ENCODE assay signal across 1 cellular context in genomic region chr10:124724279-124725027, GRCh38.
TF ChIP-seq lines count a peak whose summit lies in the region.

No MANE protein-coding gene starts in this region.

TF ChIP-seq in HepG2, 621 proteins besides CTCF, POLR2A, EP300 and RAD21 (continued from another document and continues in another):
- no peak for TF ChIP-seq HMGXB3 (CRISPR knock-in tag; IDR thresholded peaks at IDR 0.05; ENCODE audit: borderline replicate concordance)
- TF ChIP-seq ZZZ3 (CRISPR knock-in tag; IDR thresholded peaks at IDR 0.05; ENCODE audit: borderline replicate concordance) = no peak
- no peak for TF ChIP-seq ZNF326 (CRISPR knock-in tag; IDR thresholded peaks at IDR 0.05; ENCODE audit: borderline replicate concordance)
- no peak for TF ChIP-seq KLF12 (CRISPR knock-in tag; IDR thresholded peaks at IDR 0.05; ENCODE audit: borderline replicate concordance)
- TF ChIP-seq MAFG (CRISPR knock-in tag; IDR thresholded peaks at IDR 0.05) = no peak
- TF ChIP-seq ELF3 (CRISPR knock-in tag; IDR thresholded peaks at IDR 0.05) = peak; percentile 54; the same call in 1 of the 2 replicates
- TF ChIP-seq ZNF503 (CRISPR knock-in tag; IDR thresholded peaks at IDR 0.05) = no peak
- no peak for TF ChIP-seq MTERF4 (CRISPR knock-in tag; IDR thresholded peaks at IDR 0.05)
- no peak for TF ChIP-seq DR1 (CRISPR knock-in tag; IDR thresholded peaks at IDR 0.05)
- no peak for TF ChIP-seq GTF3A (CRISPR knock-in tag; conservative IDR thresholded peaks at IDR 0.05)
- no peak for TF ChIP-seq ELF1 (CRISPR knock-in tag; IDR thresholded peaks at IDR 0.05)
- TF ChIP-seq NFKBIZ (CRISPR knock-in tag; IDR thresholded peaks at IDR 0.05) = no peak
- no peak for TF ChIP-seq PHF5A (CRISPR knock-in tag; IDR thresholded peaks at IDR 0.05; ENCODE audit: low read depth, unreplicated experiment)
- TF ChIP-seq SUZ12 (IDR thresholded peaks at IDR 0.05; ENCODE audit: low read depth, low read length) = no peak
- peak; percentile 65; the same call in 1 of the 2 replicates for TF ChIP-seq TFDP1 (CRISPR knock-in tag; IDR thresholded peaks at IDR 0.05; ENCODE audit: borderline replicate concordance)
- TF ChIP-seq GMEB1 (CRISPR knock-in tag; IDR thresholded peaks at IDR 0.05; ENCODE audit: borderline replicate concordance) = no peak
- no peak for TF ChIP-seq XBP1 (CRISPR knock-in tag; IDR thresholded peaks at IDR 0.05)
- peak; percentile 31; the same call in 1 of the 2 replicates for TF ChIP-seq FOSL2 (CRISPR knock-in tag; IDR thresholded peaks at IDR 0.05)
- TF ChIP-seq CEBPG (CRISPR knock-in tag; IDR thresholded peaks at IDR 0.05) = no peak
- no peak for TF ChIP-seq GATA4 (IDR thresholded peaks at IDR 0.05; ENCODE audit: borderline replicate concordance, low read depth)
- TF ChIP-seq ZBTB7A (CRISPR knock-in tag; IDR thresholded peaks at IDR 0.05) = peak; percentile 47; the same call in 1 of the 2 replicates
- no peak for TF ChIP-seq ZSCAN25 (CRISPR knock-in tag; IDR thresholded peaks at IDR 0.05)
- TF ChIP-seq KLF9 (CRISPR knock-in tag; IDR thresholded peaks at IDR 0.05; ENCODE audit: low read depth) = no peak
- no peak for TF ChIP-seq ZBTB14 (CRISPR knock-in tag; IDR thresholded peaks at IDR 0.05)
- no peak for TF ChIP-seq NCOA5 (CRISPR knock-in tag; IDR thresholded peaks at IDR 0.05)
- no peak for TF ChIP-seq DBP (CRISPR knock-in tag; IDR thresholded peaks at IDR 0.05; ENCODE audit: not compliant biosample characterization)
- no peak for TF ChIP-seq MAF1 (CRISPR knock-in tag; IDR thresholded peaks at IDR 0.05; ENCODE audit: borderline replicate concordance)
- TF ChIP-seq ZBTB20 (CRISPR knock-in tag; IDR thresholded peaks at IDR 0.05; ENCODE audit: borderline replicate concordance, low read depth) = no peak
- no peak for TF ChIP-seq MTF1 (CRISPR knock-in tag; IDR thresholded peaks at IDR 0.05)
- no peak for TF ChIP-seq ZFP36 (IDR thresholded peaks at IDR 0.05; ENCODE audit: borderline replicate concordance, low read depth, low read length, partially characterized antibody)
- no peak for TF ChIP-seq U2AF2 (IDR thresholded peaks at IDR 0.05; ENCODE audit: low read depth, low read length)
- no peak for TF ChIP-seq ZSCAN9 (CRISPR knock-in tag; IDR thresholded peaks at IDR 0.05; ENCODE audit: borderline replicate concordance)
- 0 out of 2 replicates have a peak, but pooled peaks have one; percentile 22 for TF ChIP-seq KAT8 (CRISPR knock-in tag; IDR thresholded peaks at IDR 0.05)
- TF ChIP-seq SCMH1 (CRISPR knock-in tag; IDR thresholded peaks at IDR 0.05; ENCODE audit: borderline replicate concordance) = no peak
- no peak for TF ChIP-seq PCBP2 (optimal IDR thresholded peaks at IDR 0.05; ENCODE audit: low read depth, low read length, poor library complexity, severe bottlenecking)
- no peak for TF ChIP-seq POLR2AphosphoS2 (IDR thresholded peaks at IDR 0.05; ENCODE audit: low read depth, low read length)
- TF ChIP-seq NBN (conservative IDR thresholded peaks at IDR 0.05) = no peak
- TF ChIP-seq ZNF552 (CRISPR knock-in tag; IDR thresholded peaks at IDR 0.05; ENCODE audit: borderline replicate concordance) = no peak
- no peak for TF ChIP-seq TEAD2 (CRISPR knock-in tag; IDR thresholded peaks at IDR 0.05)
- no peak for TF ChIP-seq ZBTB44 (CRISPR knock-in tag; IDR thresholded peaks at IDR 0.05)
- TF ChIP-seq MED13 (CRISPR knock-in tag; IDR thresholded peaks at IDR 0.05) = no peak
- TF ChIP-seq NONO (IDR thresholded peaks at IDR 0.05) = no peak
- TF ChIP-seq NONO (CRISPR knock-in tag; conservative IDR thresholded peaks at IDR 0.05) = no peak
- no peak for TF ChIP-seq ZNF598 (CRISPR knock-in tag; IDR thresholded peaks at IDR 0.05; ENCODE audit: borderline replicate concordance)
- TF ChIP-seq BCL3 (CRISPR knock-in tag; IDR thresholded peaks at IDR 0.05) = no peak
- no peak for TF ChIP-seq ZFP90 (CRISPR knock-in tag; IDR thresholded peaks at IDR 0.05; ENCODE audit: borderline replicate concordance)
- TF ChIP-seq HES4 (CRISPR knock-in tag; IDR thresholded peaks at IDR 0.05; ENCODE audit: borderline replicate concordance) = 0 out of 2 replicates have a peak, but pooled peaks have one; percentile 54
- no peak for TF ChIP-seq KDM4B (CRISPR knock-in tag; IDR thresholded peaks at IDR 0.05)
- TF ChIP-seq HNRNPUL1 (IDR thresholded peaks at IDR 0.05; ENCODE audit: low read depth, low read length) = no peak
- TF ChIP-seq DNMT3B (CRISPR knock-in tag; conservative IDR thresholded peaks at IDR 0.05) = peak; percentile 80; the same call in 1 of the 2 replicates
- TF ChIP-seq ZNF614 (CRISPR knock-in tag; IDR thresholded peaks at IDR 0.05; ENCODE audit: borderline replicate concordance) = peak; percentile 49; the same call in 1 of the 2 replicates
- TF ChIP-seq ZNF672 (CRISPR knock-in tag; IDR thresholded peaks at IDR 0.05) = no peak
- TF ChIP-seq ZNF597 (CRISPR knock-in tag; IDR thresholded peaks at IDR 0.05) = no peak
- TF ChIP-seq SRSF4 (IDR thresholded peaks at IDR 0.05; ENCODE audit: low read depth, low read length, poor library complexity, severe bottlenecking) = no peak
